Comparison of ENCODE assay signal across 17 cellular contexts in the genomic region with DNA sequence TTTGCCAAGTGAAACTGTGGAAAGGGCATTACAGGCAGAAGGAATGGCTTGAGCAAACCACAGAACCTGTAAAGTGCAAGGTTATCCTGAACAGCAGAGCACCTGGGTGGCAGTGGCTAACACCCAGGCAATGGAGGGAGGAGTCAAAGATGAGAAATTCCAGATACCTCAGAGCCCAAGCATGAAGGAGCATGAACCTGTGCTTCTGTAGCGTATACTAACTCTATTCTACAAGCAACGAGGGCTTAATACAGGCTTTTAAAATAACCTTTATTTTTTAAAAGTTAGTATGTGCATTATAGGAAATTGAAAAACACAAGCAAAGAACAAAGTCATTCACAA.
"Had no signal": no experiment of that assay in that cellular context is flagged by ENCODE, and none has a peak within 500 bp of the region (broad histone marks: within the 10 kb centered on the region; RNA-seq: fewer than 3 reads in every experiment).

No MANE protein-coding gene starts in this region.

- H3K27ac Mint-ChIP-seq: activated CD8-positive, alpha-beta T cell treated with anti-CD3 and anti-CD28 coated beads, Interleukin-2, amount 10 ng/mL, durations not matched to agents 7 days and 5 days had no signal

- H3K36me3 ChIP-seq: transverse colon had no signal

- H3K4me3 Mint-ChIP-seq: activated CD8-positive, alpha-beta T cell treated with anti-CD3 and anti-CD28 coated beads, Interleukin-2, amount 10 ng/mL, durations not matched to agents 7 days and 5 days had no signal

- FAIRE-seq: kidney had no signal

- H3K27me3 ChIP-seq: sigmoid colon, transverse colon had no signal

- H3K27me3 Mint-ChIP-seq: naive B cell had no signal

- H3K9me3 Mint-ChIP-seq: naive B cell had no signal

- H3K9me3 ChIP-seq: lower lobe of right lung, sigmoid colon, transverse colon had no signal

- ATAC-seq: activated CD8-positive, alpha-beta T cell treated with anti-CD3 and anti-CD28 coated beads, Interleukin-2, amount 10 ng/mL, durations not matched to agents 7 days and 5 days had no signal

- H3K36me3 Mint-ChIP-seq: naive B cell had no signal

- DNase-seq: activated CD4-positive, alpha-beta T cell treated with anti-CD3 and anti-CD28 coated beads for 4 hours; activated CD8-positive, alpha-beta memory T cell treated with anti-CD3 and anti-CD28 coated beads, Interleukin-2, amount 50 U/mL, for 48 hours; activated CD8-positive, alpha-beta T cell treated with anti-CD3 and anti-CD28 coated beads, Interleukin-2, amount 10 ng/mL, durations not matched to agents 7 days and 5 days; caudate nucleus; cortex of kidney; effector CD8-positive, alpha-beta T cell; kidney; lower lobe of right lung; naive B cell; occipital lobe; sigmoid colon; stimulated activated CD4-positive, alpha-beta T cell treated with anti-CD3 and anti-CD28 coated beads, Interleukin-2, amount 100 ng/mL, for 24 hours; stimulated activated naive CD4-positive, alpha-beta T cell; substantia nigra; SW 1271; transverse colon; WERI-Rb-1 had no signal

- H3K4me3 ChIP-seq: lower lobe of right lung, sigmoid colon, transverse colon had no signal

- H3K27ac ChIP-seq: lower lobe of right lung, sigmoid colon, transverse colon, WERI-Rb-1 had no signal
